9 cellular contexts compared by ENCODE assay signal in the genomic region with DNA sequence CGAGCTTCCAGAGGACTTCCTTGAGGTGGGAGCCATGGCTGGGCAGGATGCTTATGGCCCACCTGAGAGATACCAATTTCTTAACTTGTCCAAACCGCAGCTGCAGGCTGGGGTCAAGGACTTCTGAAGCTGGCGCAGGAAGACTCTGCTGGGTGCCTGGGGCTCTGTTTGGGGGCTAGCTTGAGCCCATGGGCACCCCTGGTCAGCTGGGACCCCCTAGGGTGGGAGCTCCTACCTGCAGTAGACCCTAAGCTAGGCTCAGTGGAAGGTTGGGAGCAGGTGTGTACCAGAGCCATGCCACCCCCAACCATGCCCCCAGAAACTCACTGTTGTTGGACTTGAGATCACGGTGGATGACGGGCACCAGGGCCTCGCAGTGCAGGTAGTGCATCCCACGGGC. TPM values are rescaled to one million over a fixed set of nuclear protein-coding genes. Genes with fewer than 3 reads are reported as not detected.
A peak's percentile ranks its signal among the peaks of the same experiment; 100 is the strongest.
DNase-seq lines count a peak whose midpoint lies in the region; ATAC-seq and TF ChIP-seq lines count a peak whose summit lies in the region.
"Had no signal": no experiment of that assay in that cellular context is flagged by ENCODE, and none has a peak within 500 bp of the region (broad histone marks: within the 10 kb centered on the region; RNA-seq: fewer than 3 reads in every experiment).

No MANE protein-coding gene starts in this region.

- no peaks in the 10 kb centered on the region for H3K9me3 Mint-ChIP-seq in activated CD4-positive, alpha-beta T cell treated with anti-CD3 and anti-CD28 coated beads, Interleukin-2, amount 10 ng/mL, durations not matched to agents 7 days and 5 days

- WGBS in lung, 2 donors, result 45% methylated on average over 7 of the region's 7 CpGs
- WGBS in thymus, result 67% methylated on average over 7 of the region's 7 CpGs

- peaks cover 31% of the 10 kb centered on the region for H3K36me3 Mint-ChIP-seq in activated CD4-positive, alpha-beta T cell treated with anti-CD3 and anti-CD28 coated beads, Interleukin-2, amount 10 ng/mL, durations not matched to agents 7 days and 5 days (ENCODE audit: low read depth)

- POLR2A ChIA-PET in activated CD4-positive, alpha-beta T cell treated with anti-CD3 and anti-CD28 coated beads, Interleukin-2, amount 10 ng/mL, durations not matched to agents 7 days and 5 days (lab: Charles Lee), result interaction anchor here (0.6 kb wide), 1 partner anchor 272 kb away, joined by 3 read pairs; no protein-coding TSS in a partner anchor

- no peaks in the 10 kb centered on the region for H3K27me3 ChIP-seq in lung (ENCODE audit: control insufficient read depth, insufficient read depth)
- H3K27me3 ChIP-seq in thymus (ENCODE audit: control insufficient read depth, insufficient read depth), result no peaks in the 10 kb centered on the region

- H3K4me3 ChIP-seq in lung (peak overlapping the region; percentile 69), thymus (ENCODE audit: low read length) (peak overlapping the region; percentile 87)

- CTCF ChIA-PET in activated CD4-positive, alpha-beta T cell treated with anti-CD3 and anti-CD28 coated beads, Interleukin-2, amount 10 ng/mL, durations not matched to agents 7 days and 5 days (lab: Charles Lee), result interaction anchor here (1.0 to 4.5 kb wide), 12 partner anchors 9 to 99 kb away, joined by 3 to 34 read pairs (median 4); partner anchors contain the start of genes FAM89B, KAT5, SIPA1 and ZNRD2

- H3K36me3 ChIP-seq in lung (ENCODE audit: control insufficient read depth in 2 of 2, insufficient read depth in 2 of 2, low read length in 2 of 2) (peaks cover 0 to 37% of the 10 kb centered on the region in 2 donors), thymus (ENCODE audit: control insufficient read depth, insufficient read depth) (peaks cover 42% of the 10 kb centered on the region)

- peaks cover 65% of the 10 kb centered on the region for H3K4me1 Mint-ChIP-seq in activated CD4-positive, alpha-beta T cell treated with anti-CD3 and anti-CD28 coated beads, Interleukin-2, amount 10 ng/mL, durations not matched to agents 7 days and 5 days

- no peaks in the 10 kb centered on the region for H3K9me3 ChIP-seq in lung (ENCODE audit: control insufficient read depth in 2 of 2, insufficient read depth in 1 of 2, low read length in 1 of 2)
- H3K9me3 ChIP-seq in thymus (ENCODE audit: control insufficient read depth), result no peaks in the 10 kb centered on the region

- peak overlapping the region; percentile 91 for H3K27ac Mint-ChIP-seq in activated CD4-positive, alpha-beta T cell treated with anti-CD3 and anti-CD28 coated beads, Interleukin-2, amount 10 ng/mL, durations not matched to agents 7 days and 5 days

- H3K4me3 Mint-ChIP-seq in activated CD4-positive, alpha-beta T cell treated with anti-CD3 and anti-CD28 coated beads, Interleukin-2, amount 10 ng/mL, durations not matched to agents 7 days and 5 days, result peak overlapping the region; percentile 95

- DNase-seq in activated CD4-positive, alpha-beta T cell treated with anti-CD3 and anti-CD28 coated beads, Interleukin-2, amount 10 ng/mL, durations not matched to agents 7 days and 5 days, result no peak
- DNase-seq in activated CD4-positive, alpha-beta T cell treated with anti-CD3 and anti-CD28 coated beads for 4 hours, result no peak
- DNase-seq in lung (ENCODE audit: low spot score) (no peak), NCI-H510A treated with DMSO at 0.1 percent for 48 hours (lab: John Stamatoyannopoulos, UW) (no peak), DMS 273 (lab: John Stamatoyannopoulos, UW; ENCODE audit: unreplicated experiment) (no peak)
- DNase-seq: AML-193 had no signal

- no peak for TF ChIP-seq CTCF in lung (IDR thresholded peaks at IDR 0.05; ENCODE audit: control extremely low read depth, extremely low read depth)

- H3K27me3 Mint-ChIP-seq in activated CD4-positive, alpha-beta T cell treated with anti-CD3 and anti-CD28 coated beads, Interleukin-2, amount 10 ng/mL, durations not matched to agents 7 days and 5 days, result no peaks in the 10 kb centered on the region

- peak overlapping the region; percentile 99 for H3K27ac ChIP-seq in angular gyrus (ENCODE audit: low read depth, low read length)
- peak overlapping the region; percentile 94 to 97 for H3K27ac ChIP-seq in lung (ENCODE audit: low read depth in 1 of 2, low read length in 1 of 2)
- H3K27ac ChIP-seq in thymus (ENCODE audit: low read depth), result no peak overlapping the region

- H3K4me1 ChIP-seq in lung (ENCODE audit: control insufficient read depth in 2 of 2, insufficient read depth in 2 of 2, low read length in 2 of 2), result peaks cover 6 to 28% of the 10 kb centered on the region in 2 donors
- H3K4me1 ChIP-seq in thymus (ENCODE audit: control insufficient read depth, insufficient read depth, low read length), result peaks cover 32% of the 10 kb centered on the region

- ATAC-seq in lung (ENCODE audit: insufficient read depth, low FRiP score), result no peak
- ATAC-seq in GM21423 (IDR thresholded peaks at IDR 0.05; ENCODE audit: unreplicated experiment), result no peak

RNA-seq across cellular contexts. Expression of gene MAP3K11, which starts 1.3 kb away (rescaled TPM):
- total RNA-seq in activated CD4-positive, alpha-beta T cell treated with anti-CD3 and anti-CD28 coated beads, Interleukin-2, amount 10 ng/mL, durations not matched to agents 7 days and 5 days, result 10 to 100 TPM; 61.0 to 67.1 TPM
- total RNA-seq in lung, result 100 to 1,000 TPM in 1 of 2 donors, 10 to 100 TPM in 1; 60.0 to 108 TPM
- polyA plus RNA-seq in lung (10 to 100 TPM; 68.5 to 80.1 TPM), thymus (61.0 TPM)

RNA-seq across cellular contexts. Expression of gene PCNX3, which starts 2.9 kb away (rescaled TPM):
- total RNA-seq in activated CD4-positive, alpha-beta T cell treated with anti-CD3 and anti-CD28 coated beads, Interleukin-2, amount 10 ng/mL, durations not matched to agents 7 days and 5 days, result 10 to 100 TPM; 47.7 to 50.2 TPM
- 10 to 100 TPM; 13.9 to 53.8 TPM for total RNA-seq in lung
- polyA plus RNA-seq in lung (10 to 100 TPM; 16.1 to 24.8 TPM), thymus (23.4 TPM)

RNA-seq across cellular contexts. Expression of gene KCNK7, which starts 17.1 kb away (rescaled TPM):
- 1 to 10 TPM in 1 of 2 experiments, under 1 TPM in 1; 1.00 to 3.3 TPM for total RNA-seq in activated CD4-positive, alpha-beta T cell treated with anti-CD3 and anti-CD28 coated beads, Interleukin-2, amount 10 ng/mL, durations not matched to agents 7 days and 5 days
- total RNA-seq in lung, result 1 to 10 TPM in 1 of 2 donors, under 1 TPM in 1; 0.46 to 1.1 TPM
- polyA plus RNA-seq in lung, result 1 to 10 TPM; 1.5 to 2.8 TPM
- 3.8 TPM for polyA plus RNA-seq in thymus

RNA-seq across cellular contexts. Expression of gene SIPA1, which starts 25.2 kb away (rescaled TPM):
- total RNA-seq in activated CD4-positive, alpha-beta T cell treated with anti-CD3 and anti-CD28 coated beads, Interleukin-2, amount 10 ng/mL, durations not matched to agents 7 days and 5 days, result 100 to 1,000 TPM; 229 to 235 TPM
- total RNA-seq in lung, result 10 to 100 TPM; 39.7 to 82.8 TPM
- polyA plus RNA-seq in lung, result 100 to 1,000 TPM in 1 of 2 donors, 10 to 100 TPM in 1; 82.8 to 102 TPM
- polyA plus RNA-seq in thymus, result 153 TPM

RNA-seq across cellular contexts. Expression of gene EHBP1L1, which starts 36.8 kb away (rescaled TPM):
- total RNA-seq in activated CD4-positive, alpha-beta T cell treated with anti-CD3 and anti-CD28 coated beads, Interleukin-2, amount 10 ng/mL, durations not matched to agents 7 days and 5 days, result 10 to 100 TPM; 69.2 to 96.7 TPM
- total RNA-seq in lung, result 100 to 1,000 TPM in 1 of 2 donors, 10 to 100 TPM in 1; 58.3 to 154 TPM
- polyA plus RNA-seq in lung, result 100 to 1,000 TPM in 1 of 2 donors, 10 to 100 TPM in 1; 49.8 to 125 TPM
- 66.5 TPM for polyA plus RNA-seq in thymus
